ENCODE assay signal across 9 cellular contexts in genomic region chr6:132763269-132763668, GRCh38. TPM values are rescaled to one million over a fixed set of nuclear protein-coding genes. Genes with fewer than 3 reads are reported as not detected.
DNase-seq lines count a peak whose midpoint lies in the region; ATAC-seq, FAIRE-seq and TF ChIP-seq lines count a peak whose summit lies in the region.
"Had no signal": no experiment of that assay in that cellular context is flagged by ENCODE, and none has a peak within 500 bp of the region (broad histone marks: within the 10 kb centered on the region; RNA-seq: fewer than 3 reads in every experiment).

No MANE protein-coding gene starts in this region.

- H3K4me3 ChIP-seq in GM23248 (no peak overlapping the region), MM.1S (ENCODE audit: low read length) (no peak overlapping the region), neutrophil (ENCODE audit: low read depth in 1 of 2, low read length in 1 of 2) (peak overlapping the region in 1 of 2 experiments; percentile 43), prostate gland (no peak overlapping the region)

- no peak overlapping the region for H3K4me3 Mint-ChIP-seq in nephron progenitor cell

- H3K4me2 ChIP-seq in GM23248 (ENCODE audit: unreplicated experiment) (no peak overlapping the region), MM.1S (ENCODE audit: low read depth, low read length) (no peak overlapping the region)

- H3K4me1 Mint-ChIP-seq in nephron progenitor cell, result peaks cover 13% of the 10 kb centered on the region

- in situ Hi-C loops in GM23248 (cut with MboI), result no loop called here

- no peaks in the 10 kb centered on the region for H4K20me1 ChIP-seq in GM23248 (ENCODE audit: insufficient read depth)
- H4K20me1 ChIP-seq in MM.1S (ENCODE audit: insufficient read depth, low read length), result no peaks in the 10 kb centered on the region

- H3K9me3 Mint-ChIP-seq in nephron progenitor cell, result no peaks in the 10 kb centered on the region

- no peak for TF ChIP-seq POLR2A in GM12891 (IDR thresholded peaks at IDR 0.05; ENCODE audit: low read depth, low read length)
- no peak for TF ChIP-seq POLR2A in prostate gland (IDR thresholded peaks at IDR 0.05)

- H3K79me2 ChIP-seq in GM23248 (ENCODE audit: insufficient read depth) (no peaks in the 10 kb centered on the region), MM.1S (ENCODE audit: low read length) (no peaks in the 10 kb centered on the region)

- H3K9me2 ChIP-seq in GM23248 (ENCODE audit: insufficient read depth) (no peaks in the 10 kb centered on the region), MM.1S (replicated peaks; ENCODE audit: insufficient read depth, low read length) (no peaks in the 10 kb centered on the region)

- H2AFZ ChIP-seq in GM23248, result peak overlapping the region; percentile 42; the same call in 1 of the 2 replicates
- no peak overlapping the region for H2AFZ ChIP-seq in MM.1S (ENCODE audit: low read length)

- TF ChIP-seq CTCF in MM.1S (IDR thresholded peaks at IDR 0.05; ENCODE audit: low read length) (no peak), neutrophil (IDR thresholded peaks at IDR 0.05) (no peak), prostate gland (IDR thresholded peaks at IDR 0.05) (no peak), nephron progenitor cell (IDR thresholded peaks at IDR 0.05) (no peak)

- H3K36me3 ChIP-seq in GM23248 (ENCODE audit: low read depth) (no peaks in the 10 kb centered on the region), MM.1S (replicated peaks; ENCODE audit: insufficient read depth, low read length) (no peaks in the 10 kb centered on the region), neutrophil (no peaks in the 10 kb centered on the region), prostate gland (no peaks in the 10 kb centered on the region)

- DNase-seq in GM12891 (ENCODE audit: insufficient read length, low spot score), result peak; percentile 36
- peak; percentile 5 for DNase-seq in GM23248
- DNase-seq in MM.1S, result peak; percentile 55
- peak; percentile 43 to 46 for DNase-seq in activated T-cell treated with anti-CD3 and anti-CD28 coated beads, Interleukin-2, amount 50 U/mL, for 48 hours
- DNase-seq in prostate gland (ENCODE audit: low spot score), result no peak
- no peak for DNase-seq in nephron progenitor cell

- peak; percentile 70 for FAIRE-seq in GM12891 (lab: Jason Lieb, UNC)

- H3K27ac Mint-ChIP-seq in nephron progenitor cell, result no peak overlapping the region

- no peak overlapping the region for H3K27ac ChIP-seq in GM23248
- H3K27ac ChIP-seq in MM.1S (ENCODE audit: low read length), result no peak overlapping the region
- H3K27ac ChIP-seq in neutrophil, result peak overlapping the region; percentile 74
- no peak overlapping the region for H3K27ac ChIP-seq in prostate gland

- H3K9ac ChIP-seq in GM23248 (no peak overlapping the region), MM.1S (ENCODE audit: low read length) (no peak overlapping the region)

- no peak for ATAC-seq in SK-N-SH treated with all-trans-retinoic acid at 6 μM for 48 hours

- H3K9me3 ChIP-seq in GM23248 (ENCODE audit: low read depth), result no peaks in the 10 kb centered on the region
- H3K9me3 ChIP-seq in MM.1S (replicated peaks; ENCODE audit: insufficient read depth, low read length), result no peaks in the 10 kb centered on the region
- no peaks in the 10 kb centered on the region for H3K9me3 ChIP-seq in neutrophil
- H3K9me3 ChIP-seq in prostate gland, result no peaks in the 10 kb centered on the region

- WGBS in GM23248 (ENCODE audit: low coverage in 1 of 2, low lambda C conversion rate in 2 of 2, missing lambda C conversion rate in 2 of 2), 2 experiments, result 27 to 39% methylated on average over 2 of the region's 2 CpGs
- 85% methylated on average over 2 of the region's 2 CpGs for WGBS in prostate gland

- intact Hi-C loops in prostate gland (cut with DNase I), result no loop called here

- no peaks in the 10 kb centered on the region for H3K36me3 Mint-ChIP-seq in nephron progenitor cell (ENCODE audit: low read depth)

- H3K27me3 Mint-ChIP-seq in nephron progenitor cell (ENCODE audit: low read depth, poor library complexity), result peaks cover 5% of the 10 kb centered on the region

- H3K4me1 ChIP-seq in GM23248 (ENCODE audit: insufficient read depth), result peaks cover 15% of the 10 kb centered on the region
- H3K4me1 ChIP-seq in MM.1S (ENCODE audit: low read length), result no peaks in the 10 kb centered on the region
- peaks cover 68 to 69% of the 10 kb centered on the region in 2 experiments for H3K4me1 ChIP-seq in neutrophil (ENCODE audit: control insufficient read depth in 1 of 2, insufficient read depth in 1 of 2, low read depth in 1 of 2, low read length in 1 of 2)
- no peaks in the 10 kb centered on the region for H3K4me1 ChIP-seq in prostate gland (replicated peaks)

- H3F3A ChIP-seq in GM23248 (ENCODE audit: insufficient read depth), result peaks cover 10% of the 10 kb centered on the region
- H3F3A ChIP-seq in MM.1S (ENCODE audit: insufficient read depth, low read length), result no peaks in the 10 kb centered on the region

- H3K27me3 ChIP-seq in GM23248 (replicated peaks; ENCODE audit: insufficient read depth), result no peaks in the 10 kb centered on the region
- H3K27me3 ChIP-seq in MM.1S (replicated peaks; ENCODE audit: insufficient read depth, low read length), result no peaks in the 10 kb centered on the region
- no peaks in the 10 kb centered on the region for H3K27me3 ChIP-seq in neutrophil
- H3K27me3 ChIP-seq in prostate gland (replicated peaks; ENCODE audit: insufficient read depth), result no peaks in the 10 kb centered on the region

TF ChIP-seq in GM12891, 5 proteins besides CTCF, POLR2A, EP300 and RAD21:
- TF ChIP-seq PAX5 (IDR thresholded peaks at IDR 0.05; ENCODE audit: insufficient read depth, low read length, severe bottlenecking) (no peak), SPI1 (IDR thresholded peaks at IDR 0.05; ENCODE audit: low read depth, low read length) (peak; percentile 90), POLR2AphosphoS5 (IDR thresholded peaks at IDR 0.05; ENCODE audit: low read depth, low read length) (no peak), POU2F2 (IDR thresholded peaks at IDR 0.05; ENCODE audit: low read depth, low read length) (no peak), TAF1 (IDR thresholded peaks at IDR 0.05; ENCODE audit: low read depth, low read length) (no peak)

TF ChIP-seq in SK-N-SH treated with all-trans-retinoic acid at 6 μM for 48 hours, 23 proteins besides CTCF, POLR2A, EP300 and RAD21 (continues in another document):
- TF ChIP-seq TOX (CRISPR knock-in tag; IDR thresholded peaks at IDR 0.05; ENCODE audit: borderline replicate concordance), result no peak
- no peak for TF ChIP-seq SNAI2 (CRISPR knock-in tag; IDR thresholded peaks at IDR 0.05)
- no peak for TF ChIP-seq BACH2 (CRISPR knock-in tag; IDR thresholded peaks at IDR 0.05; ENCODE audit: borderline replicate concordance)
- TF ChIP-seq ARNTL (CRISPR knock-in tag; IDR thresholded peaks at IDR 0.05; ENCODE audit: borderline replicate concordance, low read depth), result no peak
- no peak for TF ChIP-seq ZNF70 (CRISPR knock-in tag; IDR thresholded peaks at IDR 0.05)
- TF ChIP-seq ISL1 (CRISPR knock-in tag; IDR thresholded peaks at IDR 0.05), result no peak
- no peak for TF ChIP-seq PATZ1 (CRISPR knock-in tag; IDR thresholded peaks at IDR 0.05; ENCODE audit: borderline replicate concordance)
- TF ChIP-seq GLIS3 (CRISPR knock-in tag; IDR thresholded peaks at IDR 0.05), result no peak

RNA-seq across cellular contexts. Expression of gene VNN2, which starts 5.6 kb away (rescaled TPM):
- 16.5 TPM for polyA plus RNA-seq in GM12891 (2012; ENCODE audit: low read depth, missing spikeins)
- not detected in 2 replicates for total RNA-seq in GM23248 (2014; rRNA removed; shearing (Covaris generic))
- 0.10 and 0.13 TPM in 2 replicates for polyA plus RNA-seq in GM23248 (2016; fragmentation: Nextera tagmentation; extraction: Ambion mirVana)
- 1 to 10 TPM in 1 of 2 donors, not detected in 1; 1.5 TPM for total RNA-seq in prostate gland
- total RNA-seq: dermis microvascular lymphatic vessel endothelial cell had no signal

RNA-seq across cellular contexts. Expression of gene SLC18B1, which starts 35.2 kb away (rescaled TPM):
- 3.7 TPM for polyA plus RNA-seq in GM12891 (2012; ENCODE audit: low read depth, missing spikeins)
- total RNA-seq in GM23248 (2014; rRNA removed; shearing (Covaris generic)), result 3.4 and 4.6 TPM in 2 replicates
- 4.6 and 5.8 TPM in 2 replicates for polyA plus RNA-seq in GM23248 (2016; fragmentation: Nextera tagmentation; extraction: Ambion mirVana)
- 1 to 10 TPM; 5.4 to 7.7 TPM for total RNA-seq in prostate gland

RNA-seq across cellular contexts. Expression of gene VNN1, which starts 49.4 kb away (rescaled TPM):
- polyA plus RNA-seq in GM12891 (2012; ENCODE audit: low read depth, missing spikeins), result 0.03 TPM
- total RNA-seq in GM23248 (2014; rRNA removed; shearing (Covaris generic)), result 0.86 TPM in 1 of 2 replicates, not detected in the other
- 0.52 and 0.61 TPM in 2 replicates for polyA plus RNA-seq in GM23248 (2016; fragmentation: Nextera tagmentation; extraction: Ambion mirVana)
- total RNA-seq in prostate gland, result under 1 TPM; 0.32 to 0.34 TPM

RNA-seq across cellular contexts. Expression of gene RPS12, which starts 51.1 kb away (rescaled TPM):
- 5,998 TPM for polyA plus RNA-seq in GM12891 (2012; ENCODE audit: low read depth, missing spikeins)
- total RNA-seq in GM23248 (2014; rRNA removed; shearing (Covaris generic)), result 1,194 and 1,449 TPM in 2 replicates
- 469 and 492 TPM in 2 replicates for polyA plus RNA-seq in GM23248 (2016; fragmentation: Nextera tagmentation; extraction: Ambion mirVana)
- total RNA-seq in prostate gland, result 1,000 to 10,000 TPM in 1 of 2 donors, 100 to 1,000 TPM in 1; 943 to 2,133 TPM

Comparison
In these comparisons a context has a peak if more than half of its experiments do, and no peak if none do; other contexts are left out.
1. DNase-seq: peak in GM12891 (single experiment), GM23248 (single experiment), MM.1S (single experiment) and activated T-cell treated with anti-CD3 and anti-CD28 coated beads, Interleukin-2, amount 50 U/mL, for 48 hours (2 of 2); none in prostate gland (single experiment) and nephron progenitor cell (single experiment).